ENCODE assay signal across 18 cellular contexts in genomic region chr2:240784629-240785423, GRCh38. TPM values are rescaled to one million over a fixed set of nuclear protein-coding genes. Genes with fewer than 3 reads are reported as not detected.
"Had no signal": no experiment of that assay in that cellular context is flagged by ENCODE, and none has a peak within 500 bp of the region (broad histone marks: within the 10 kb centered on the region; RNA-seq: fewer than 3 reads in every experiment).

No MANE protein-coding gene starts in this region.

- H3K4me1 ChIP-seq: ascending aorta, breast epithelium, prostate gland, tibial artery, vagina had no signal

- H3K4me3 ChIP-seq: ascending aorta, breast epithelium, prostate gland, tibial artery, vagina had no signal

- H3K36me3 ChIP-seq: ascending aorta, breast epithelium, prostate gland, tibial artery, vagina had no signal

- H3K9me3 ChIP-seq: ascending aorta, breast epithelium, prostate gland, tibial artery, vagina had no signal

- H3K27ac ChIP-seq: ascending aorta, breast epithelium, prostate gland, tibial artery, vagina had no signal

- H3K27me3 ChIP-seq: ascending aorta, vagina had no signal

- ATAC-seq: effector memory CD8-positive, alpha-beta T cell; naive thymus-derived CD4-positive, alpha-beta T cell; stimulated activated memory B cell treated with anti-CD40 and anti-IgM and Interleukin-4, amounts not matched to agents 10 μg/mL and 1 μg/mL and 100 μg/mL, for 72 hours; T-helper 17 cell had no signal

- DNase-seq: activated CD4-positive, alpha-beta T cell treated with anti-CD3 and anti-CD28 coated beads for 4 hours; activated naive CD4-positive, alpha-beta T cell; dermis blood vessel endothelial cell; effector memory CD8-positive, alpha-beta T cell; foreskin melanocyte; head of caudate nucleus; immature natural killer cell; nucleus accumbens; tibial artery had no signal

RNA-seq across cellular contexts. Expression of gene KIF1A, which starts 35.2 kb away (rescaled TPM):
- total RNA-seq: dermis blood vessel endothelial cell, mononuclear cell, subcutaneous adipose tissue had no signal
- polyA plus RNA-seq: immature natural killer cell; naive thymus-derived CD4-positive, alpha-beta T cell had no signal
